In genomic region chr2:120503793-120504571, GRCh38 we compare ENCODE assay signal across 1 cellular context.
TF ChIP-seq lines count a peak whose summit lies in the region.

No MANE protein-coding gene starts in this region.

TF ChIP-seq in liver, 16 proteins besides CTCF, POLR2A, EP300 and RAD21 (continued from another document):
- TF ChIP-seq ZBTB33 (IDR thresholded peaks at IDR 0.05) (peak; percentile 92), JUND (IDR thresholded peaks at IDR 0.05) (peak; percentile 58 to 96), FOXA1 (IDR thresholded peaks at IDR 0.05) (peak; percentile 98), YY1 (IDR thresholded peaks at IDR 0.05) (peak; percentile 83), HNF4G (IDR thresholded peaks at IDR 0.05) (peak; percentile 92), ATF3 (IDR thresholded peaks at IDR 0.05) (peak; percentile 95), TAF1 (conservative IDR thresholded peaks at IDR 0.05) (no peak)
